7 cellular contexts compared by ENCODE assay signal in genomic region chr5:43120720-43121564, GRCh38.
DNase-seq lines count a peak whose midpoint lies in the region; ATAC-seq, FAIRE-seq and TF ChIP-seq lines count a peak whose summit lies in the region.

ZNF131 (plus strand) TSS chr5:43120914; CDS start chr5:43122054, 1,140 bp downstream.

- FAIRE-seq in GM18507 (lab: Jason Lieb, UNC) = peak; percentile 98

- H3K4me3 ChIP-seq in retinal pigment epithelial cell (ENCODE audit: low read length) = peak within 1 kb of the TSS; percentile 92

- DNase-seq in GM18507 (ENCODE audit: extremely low spot score, insufficient read length, low read depth) (peak; percentile 86), NCI-H2029 treated with DMSO at 0.1 percent for 48 hours (lab: John Stamatoyannopoulos, UW) (peak; percentile 85), T-helper 9 cell (peak; percentile 94), astrocyte of the hippocampus (ENCODE audit: low read depth, low spot score) (peak; percentile 100), hippocampal formation (lab: John Stamatoyannopoulos, UW) (peak; percentile 93 to 98), retinal pigment epithelial cell (ENCODE audit: low read depth) (peak; percentile 92)

- no peak for TF ChIP-seq CTCF in retinal pigment epithelial cell (conservative IDR thresholded peaks at IDR 0.05; ENCODE audit: low read depth, low read length)

- peak; percentile 95 for ATAC-seq in HG02981 (IDR thresholded peaks at IDR 0.05; ENCODE audit: unreplicated experiment)

Comparison
In these comparisons a context has a peak if more than half of its experiments do, and no peak if none do; other contexts are left out.
1. Peak in every context shown above with its lines: DNase-seq, ATAC-seq and H3K4me3 ChIP-seq.